1 cellular context compared by ENCODE assay signal in genomic region chr20:62368629-62369507, GRCh38.
TF ChIP-seq lines count a peak whose summit lies in the region.

No MANE protein-coding gene starts in this region.

TF ChIP-seq in HepG2, 621 proteins besides CTCF, POLR2A, EP300 and RAD21 (continued from another document and continues in another):
- TF ChIP-seq AHDC1 (CRISPR knock-in tag; IDR thresholded peaks at IDR 0.05; ENCODE audit: borderline replicate concordance) (no peak), HCFC1 (IDR thresholded peaks at IDR 0.05; ENCODE audit: low read depth, low read length) (no peak), KAT7 (CRISPR knock-in tag; IDR thresholded peaks at IDR 0.05; ENCODE audit: borderline replicate concordance) (no peak), NCOA1 (CRISPR knock-in tag; IDR thresholded peaks at IDR 0.05) (no peak), RNF2 (conservative IDR thresholded peaks at IDR 0.05; ENCODE audit: low read depth) (no peak), BRF2 (CRISPR knock-in tag; IDR thresholded peaks at IDR 0.05) (no peak), ZNF550 (CRISPR knock-in tag; IDR thresholded peaks at IDR 0.05; ENCODE audit: borderline replicate concordance) (no peak; the same call in 1 of the 2 replicates), KMT2B (CRISPR knock-in tag; IDR thresholded peaks at IDR 0.05) (no peak), HMGXB4 (CRISPR knock-in tag; IDR thresholded peaks at IDR 0.05; ENCODE audit: borderline replicate concordance in 1 of 2, low read depth in 1 of 2) (peak; percentile 61 to 77; a peak in 3 of 4 replicates), ZNF230 (CRISPR knock-in tag; IDR thresholded peaks at IDR 0.05) (peak; percentile 82; the same call in 1 of the 2 replicates), ZBTB10 (CRISPR knock-in tag; IDR thresholded peaks at IDR 0.05; ENCODE audit: borderline replicate concordance) (peak; percentile 49; the same call in 1 of the 2 replicates), ZNF891 (CRISPR knock-in tag; IDR thresholded peaks at IDR 0.05) (peak; percentile 24; the same call in 1 of the 2 replicates), ZKSCAN5 (CRISPR knock-in tag; IDR thresholded peaks at IDR 0.05) (peak; percentile 58; the same call in 1 of the 2 replicates), ATF1 (CRISPR knock-in tag; IDR thresholded peaks at IDR 0.05) (no peak), NFYC (CRISPR knock-in tag; IDR thresholded peaks at IDR 0.05) (no peak), BRCA1 (CRISPR knock-in tag; IDR thresholded peaks at IDR 0.05) (no peak), YEATS4 (CRISPR knock-in tag; IDR thresholded peaks at IDR 0.05; ENCODE audit: borderline replicate concordance) (0 out of 2 replicates have a peak, but pooled peaks have one; percentile 0), RARG (CRISPR knock-in tag; IDR thresholded peaks at IDR 0.05; ENCODE audit: low read depth) (no peak), GPBP1L1 (CRISPR knock-in tag; IDR thresholded peaks at IDR 0.05) (no peak), CBX2 (IDR thresholded peaks at IDR 0.05; ENCODE audit: low read depth, low read length) (no peak), CBX2 (CRISPR knock-in tag; IDR thresholded peaks at IDR 0.05; ENCODE audit: low read depth) (no peak), ZNF496 (CRISPR knock-in tag; IDR thresholded peaks at IDR 0.05; ENCODE audit: insufficient replicate concordance) (no peak), ZNF232 (CRISPR knock-in tag; IDR thresholded peaks at IDR 0.05; ENCODE audit: borderline replicate concordance) (peak; percentile 57; the same call in 1 of the 2 replicates), SYNCRIP (IDR thresholded peaks at IDR 0.05; ENCODE audit: insufficient read depth, low read depth, low read length) (no peak)
- TF ChIP-seq, protein P1, sequence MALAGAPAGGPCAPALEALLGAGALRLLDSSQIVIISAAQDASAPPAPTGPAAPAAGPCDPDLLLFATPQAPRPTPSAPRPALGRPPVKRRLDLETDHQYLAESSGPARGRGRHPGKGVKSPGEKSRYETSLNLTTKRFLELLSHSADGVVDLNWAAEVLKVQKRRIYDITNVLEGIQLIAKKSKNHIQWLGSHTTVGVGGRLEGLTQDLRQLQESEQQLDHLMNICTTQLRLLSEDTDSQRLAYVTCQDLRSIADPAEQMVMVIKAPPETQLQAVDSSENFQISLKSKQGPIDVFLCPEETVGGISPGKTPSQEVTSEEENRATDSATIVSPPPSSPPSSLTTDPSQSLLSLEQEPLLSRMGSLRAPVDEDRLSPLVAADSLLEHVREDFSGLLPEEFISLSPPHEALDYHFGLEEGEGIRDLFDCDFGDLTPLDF (CRISPR knock-in tag; IDR thresholded peaks at IDR 0.05): 0 out of 2 replicates have a peak, but pooled peaks have one; percentile 13
- TF ChIP-seq, protein P2, sequence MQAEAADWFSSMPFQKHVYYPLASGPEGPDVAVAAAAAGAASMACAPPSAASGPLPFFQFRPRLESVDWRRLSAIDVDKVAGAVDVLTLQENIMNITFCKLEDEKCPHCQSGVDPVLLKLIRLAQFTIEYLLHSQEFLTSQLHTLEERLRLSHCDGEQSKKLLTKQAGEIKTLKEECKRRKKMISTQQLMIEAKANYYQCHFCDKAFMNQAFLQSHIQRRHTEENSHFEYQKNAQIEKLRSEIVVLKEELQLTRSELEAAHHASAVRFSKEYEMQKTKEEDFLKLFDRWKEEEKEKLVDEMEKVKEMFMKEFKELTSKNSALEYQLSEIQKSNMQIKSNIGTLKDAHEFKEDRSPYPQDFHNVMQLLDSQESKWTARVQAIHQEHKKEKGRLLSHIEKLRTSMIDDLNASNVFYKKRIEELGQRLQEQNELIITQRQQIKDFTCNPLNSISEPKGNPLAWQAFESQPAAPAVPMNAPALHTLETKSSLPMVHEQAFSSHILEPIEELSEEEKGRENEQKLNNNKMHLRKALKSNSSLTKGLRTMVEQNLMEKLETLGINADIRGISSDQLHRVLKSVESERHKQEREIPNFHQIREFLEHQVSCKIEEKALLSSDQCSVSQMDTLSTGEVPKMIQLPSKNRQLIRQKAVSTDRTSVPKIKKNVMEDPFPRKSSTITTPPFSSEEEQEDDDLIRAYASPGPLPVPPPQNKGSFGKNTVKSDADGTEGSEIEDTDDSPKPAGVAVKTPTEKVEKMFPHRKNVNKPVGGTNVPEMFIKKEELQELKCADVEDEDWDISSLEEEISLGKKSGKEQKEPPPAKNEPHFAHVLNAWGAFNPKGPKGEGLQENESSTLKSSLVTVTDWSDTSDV (CRISPR knock-in tag; IDR thresholded peaks at IDR 0.05): peak; percentile 31; the same call in 1 of the 2 replicates
- TF ChIP-seq, protein P3, sequence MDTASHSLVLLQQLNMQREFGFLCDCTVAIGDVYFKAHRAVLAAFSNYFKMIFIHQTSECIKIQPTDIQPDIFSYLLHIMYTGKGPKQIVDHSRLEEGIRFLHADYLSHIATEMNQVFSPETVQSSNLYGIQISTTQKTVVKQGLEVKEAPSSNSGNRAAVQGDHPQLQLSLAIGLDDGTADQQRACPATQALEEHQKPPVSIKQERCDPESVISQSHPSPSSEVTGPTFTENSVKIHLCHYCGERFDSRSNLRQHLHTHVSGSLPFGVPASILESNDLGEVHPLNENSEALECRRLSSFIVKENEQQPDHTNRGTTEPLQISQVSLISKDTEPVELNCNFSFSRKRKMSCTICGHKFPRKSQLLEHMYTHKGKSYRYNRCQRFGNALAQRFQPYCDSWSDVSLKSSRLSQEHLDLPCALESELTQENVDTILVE (CRISPR knock-in tag; IDR thresholded peaks at IDR 0.05): no peak; the same call in 1 of the 2 replicates
- TF ChIP-seq, protein P4, sequence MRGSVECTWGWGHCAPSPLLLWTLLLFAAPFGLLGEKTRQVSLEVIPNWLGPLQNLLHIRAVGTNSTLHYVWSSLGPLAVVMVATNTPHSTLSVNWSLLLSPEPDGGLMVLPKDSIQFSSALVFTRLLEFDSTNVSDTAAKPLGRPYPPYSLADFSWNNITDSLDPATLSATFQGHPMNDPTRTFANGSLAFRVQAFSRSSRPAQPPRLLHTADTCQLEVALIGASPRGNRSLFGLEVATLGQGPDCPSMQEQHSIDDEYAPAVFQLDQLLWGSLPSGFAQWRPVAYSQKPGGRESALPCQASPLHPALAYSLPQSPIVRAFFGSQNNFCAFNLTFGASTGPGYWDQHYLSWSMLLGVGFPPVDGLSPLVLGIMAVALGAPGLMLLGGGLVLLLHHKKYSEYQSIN (CRISPR knock-in tag; IDR thresholded peaks at IDR 0.05; ENCODE audit: borderline replicate concordance): no peak
- TF ChIP-seq, protein P5, sequence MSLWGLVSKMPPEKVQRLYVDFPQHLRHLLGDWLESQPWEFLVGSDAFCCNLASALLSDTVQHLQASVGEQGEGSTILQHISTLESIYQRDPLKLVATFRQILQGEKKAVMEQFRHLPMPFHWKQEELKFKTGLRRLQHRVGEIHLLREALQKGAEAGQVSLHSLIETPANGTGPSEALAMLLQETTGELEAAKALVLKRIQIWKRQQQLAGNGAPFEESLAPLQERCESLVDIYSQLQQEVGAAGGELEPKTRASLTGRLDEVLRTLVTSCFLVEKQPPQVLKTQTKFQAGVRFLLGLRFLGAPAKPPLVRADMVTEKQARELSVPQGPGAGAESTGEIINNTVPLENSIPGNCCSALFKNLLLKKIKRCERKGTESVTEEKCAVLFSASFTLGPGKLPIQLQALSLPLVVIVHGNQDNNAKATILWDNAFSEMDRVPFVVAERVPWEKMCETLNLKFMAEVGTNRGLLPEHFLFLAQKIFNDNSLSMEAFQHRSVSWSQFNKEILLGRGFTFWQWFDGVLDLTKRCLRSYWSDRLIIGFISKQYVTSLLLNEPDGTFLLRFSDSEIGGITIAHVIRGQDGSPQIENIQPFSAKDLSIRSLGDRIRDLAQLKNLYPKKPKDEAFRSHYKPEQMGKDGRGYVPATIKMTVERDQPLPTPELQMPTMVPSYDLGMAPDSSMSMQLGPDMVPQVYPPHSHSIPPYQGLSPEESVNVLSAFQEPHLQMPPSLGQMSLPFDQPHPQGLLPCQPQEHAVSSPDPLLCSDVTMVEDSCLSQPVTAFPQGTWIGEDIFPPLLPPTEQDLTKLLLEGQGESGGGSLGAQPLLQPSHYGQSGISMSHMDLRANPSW (CRISPR knock-in tag; IDR thresholded peaks at IDR 0.05; ENCODE audit: borderline replicate concordance): 0 out of 2 replicates have a peak, but pooled peaks have one; percentile 64
